ENCODE assay signal across 8 cellular contexts in the genomic region with DNA sequence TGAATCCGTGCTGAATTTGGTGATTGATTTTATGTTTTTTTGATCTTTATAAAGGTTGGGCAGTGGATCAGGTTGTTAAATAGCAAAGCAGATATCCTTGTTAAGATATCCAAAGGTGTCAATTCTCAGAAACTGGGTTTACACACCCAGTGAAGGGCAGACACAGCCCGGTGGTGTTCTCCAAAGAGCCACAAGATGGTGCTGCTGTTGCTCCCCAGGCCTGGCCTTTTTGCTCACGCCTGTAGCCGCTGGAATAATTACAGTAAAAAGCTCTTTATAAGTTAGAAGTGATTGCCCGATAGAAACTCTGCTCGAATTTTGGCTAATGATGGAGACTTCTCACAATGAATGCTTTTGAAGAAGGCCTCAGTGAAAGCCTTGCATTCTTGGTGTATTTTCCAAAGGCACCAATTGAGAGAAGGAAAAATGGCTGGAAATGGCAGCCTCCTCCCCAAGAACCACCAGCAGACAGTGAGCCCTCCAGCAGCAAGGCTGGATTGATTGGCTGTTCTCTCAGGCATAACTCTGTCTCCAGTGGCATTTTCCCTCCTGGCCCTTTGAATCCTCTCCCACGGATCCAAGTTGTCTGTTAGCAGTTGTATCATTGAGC.
A peak's percentile ranks its signal among the peaks of the same experiment; 100 is the strongest.
DNase-seq lines count a peak whose midpoint lies in the region; ATAC-seq and TF ChIP-seq lines count a peak whose summit lies in the region.
"Had no signal": no experiment of that assay in that cellular context is flagged by ENCODE, and none has a peak within 500 bp of the region (broad histone marks: within the 10 kb centered on the region; RNA-seq: fewer than 3 reads in every experiment).

No MANE protein-coding gene starts in this region.

- no peak for ATAC-seq in activated naive CD8-positive, alpha-beta T cell treated with anti-CD3 and anti-CD28 coated beads, Interleukin-2, amount 10 ng/mL, durations not matched to agents 7 days and 5 days (ENCODE audit: low read depth)
- ATAC-seq in right cardiac atrium, result peak; percentile 64 to 81
- no peak for ATAC-seq in GM18873 (IDR thresholded peaks at IDR 0.05; ENCODE audit: low FRiP score, unreplicated experiment)

- TF ChIP-seq POLR2A in sigmoid colon (IDR thresholded peaks at IDR 0.05), result no peak

- H3K4me3 ChIP-seq in NT2/D1 (ENCODE audit: insufficient read length, low read depth), result no peak overlapping the region
- H3K4me3 ChIP-seq in right cardiac atrium (ENCODE audit: low read length), result no peak overlapping the region
- no peak overlapping the region for H3K4me3 ChIP-seq in sigmoid colon

- H3K4me1 Mint-ChIP-seq in activated naive CD8-positive, alpha-beta T cell treated with anti-CD3 and anti-CD28 coated beads, Interleukin-2, amount 10 ng/mL, durations not matched to agents 7 days and 5 days, result no peaks in the 10 kb centered on the region

- no peaks in the 10 kb centered on the region for H3K36me3 Mint-ChIP-seq in activated naive CD8-positive, alpha-beta T cell treated with anti-CD3 and anti-CD28 coated beads, Interleukin-2, amount 10 ng/mL, durations not matched to agents 7 days and 5 days

- H3K9me3 Mint-ChIP-seq in activated naive CD8-positive, alpha-beta T cell treated with anti-CD3 and anti-CD28 coated beads, Interleukin-2, amount 10 ng/mL, durations not matched to agents 7 days and 5 days, result no peaks in the 10 kb centered on the region
- H3K9me3 Mint-ChIP-seq: stimulated activated naive CD8-positive, alpha-beta T cell treated with anti-CD3 and anti-CD28 coated beads, Interleukin-15, Interleukin-2, amounts not matched to agents 100 ng/mL and 50 ng/mL, for 24 hours had no signal

- no peak overlapping the region for H3K4me3 Mint-ChIP-seq in activated naive CD8-positive, alpha-beta T cell treated with anti-CD3 and anti-CD28 coated beads, Interleukin-2, amount 10 ng/mL, durations not matched to agents 7 days and 5 days
- H3K4me3 Mint-ChIP-seq: stimulated activated naive CD8-positive, alpha-beta T cell treated with anti-CD3 and anti-CD28 coated beads, Interleukin-15, Interleukin-2, amounts not matched to agents 100 ng/mL and 50 ng/mL, for 24 hours had no signal

- H3K27me3 ChIP-seq in NT2/D1 (ENCODE audit: insufficient read depth, insufficient read length) (no peaks in the 10 kb centered on the region), right cardiac atrium (ENCODE audit: control insufficient read depth, insufficient read depth) (no peaks in the 10 kb centered on the region), sigmoid colon (no peaks in the 10 kb centered on the region)

- H3K27ac ChIP-seq in right cardiac atrium (ENCODE audit: low read length), result no peak overlapping the region
- no peak overlapping the region for H3K27ac ChIP-seq in sigmoid colon

- 11% methylated on average over 7 of the region's 7 CpGs for WGBS in right cardiac atrium
- WGBS in sigmoid colon, 2 donors, result 14 to 19% methylated on average over 7 of the region's 7 CpGs

- POLR2A ChIA-PET in activated naive CD8-positive, alpha-beta T cell treated with anti-CD3 and anti-CD28 coated beads, Interleukin-2, amount 10 ng/mL, durations not matched to agents 7 days and 5 days (lab: Charles Lee), result no interaction called here

- H3K9me3 ChIP-seq in NT2/D1 (ENCODE audit: insufficient read depth, low read length) (no peaks in the 10 kb centered on the region), right cardiac atrium (ENCODE audit: control insufficient read depth, low read length) (no peaks in the 10 kb centered on the region), sigmoid colon (peaks cover 0 to 2% (median 0%) of the 10 kb centered on the region in 4 donors)

- DNase-seq in HPDE6-E6E7 (ENCODE audit: extremely low spot score) (peak; percentile 69), NT2/D1 (ENCODE audit: low read depth, low spot score) (peak; percentile 56), right cardiac atrium (peak in 2 of 3 donors; percentile 36 to 62), sigmoid colon (no peak)
- DNase-seq in activated naive CD8-positive, alpha-beta T cell treated with anti-CD3 and anti-CD28 coated beads, Interleukin-2, amount 10 ng/mL, durations not matched to agents 7 days and 5 days, result peak; percentile 39

- H3K27ac Mint-ChIP-seq in activated naive CD8-positive, alpha-beta T cell treated with anti-CD3 and anti-CD28 coated beads, Interleukin-2, amount 10 ng/mL, durations not matched to agents 7 days and 5 days, result no peak overlapping the region
- H3K27ac Mint-ChIP-seq: stimulated activated naive CD8-positive, alpha-beta T cell treated with anti-CD3 and anti-CD28 coated beads, Interleukin-15, Interleukin-2, amounts not matched to agents 100 ng/mL and 50 ng/mL, for 24 hours had no signal

- H3K4me1 ChIP-seq in NT2/D1 (ENCODE audit: insufficient read depth, insufficient read length) (no peaks in the 10 kb centered on the region), right cardiac atrium (ENCODE audit: control insufficient read depth, insufficient read depth, low read length) (no peaks in the 10 kb centered on the region), sigmoid colon (no peaks in the 10 kb centered on the region)

- no peak for TF ChIP-seq EP300 in sigmoid colon (IDR thresholded peaks at IDR 0.05)

- no peak overlapping the region for H3K9ac ChIP-seq in NT2/D1 (ENCODE audit: insufficient read length, low read depth)

- peak; percentile 96 for TF ChIP-seq CTCF in GM12872 (IDR thresholded peaks at IDR 0.05; ENCODE audit: insufficient read depth, low read depth, low read length)
- TF ChIP-seq CTCF in sigmoid colon (IDR thresholded peaks at IDR 0.05), result peak; percentile 14 to 71 (median 45)

- H3K27me3 Mint-ChIP-seq in activated naive CD8-positive, alpha-beta T cell treated with anti-CD3 and anti-CD28 coated beads, Interleukin-2, amount 10 ng/mL, durations not matched to agents 7 days and 5 days, result no peaks in the 10 kb centered on the region
- H3K27me3 Mint-ChIP-seq: stimulated activated naive CD8-positive, alpha-beta T cell treated with anti-CD3 and anti-CD28 coated beads, Interleukin-15, Interleukin-2, amounts not matched to agents 100 ng/mL and 50 ng/mL, for 24 hours had no signal

- intact Hi-C loops in right cardiac atrium (cut with DNase I), result loop anchor here in 3 of 4 donors (5.0 to 10.0 kb wide), 2 partner anchors 1446 to 1449 kb away; partner anchors contain the start of gene PTPRT (in 3 of the 3)
- intact Hi-C loops in sigmoid colon (cut with DNase I), result loop anchor here (5.0 kb wide), 1 partner anchor 1449 kb away; the partner anchor contains the start of gene PTPRT

- H3K36me3 ChIP-seq in NT2/D1 (ENCODE audit: insufficient read depth, insufficient read length, low read length) (no peaks in the 10 kb centered on the region), sigmoid colon (no peaks in the 10 kb centered on the region)

Comparison
In these comparisons a context has a peak if more than half of its experiments do, and no peak if none do; other contexts are left out.
1. ATAC-seq: peak in right cardiac atrium (2 of 2); none in activated naive CD8-positive, alpha-beta T cell treated with anti-CD3 and anti-CD28 coated beads, Interleukin-2, amount 10 ng/mL, durations not matched to agents 7 days and 5 days (single experiment) and GM18873 (single experiment).